In the genomic region with DNA sequence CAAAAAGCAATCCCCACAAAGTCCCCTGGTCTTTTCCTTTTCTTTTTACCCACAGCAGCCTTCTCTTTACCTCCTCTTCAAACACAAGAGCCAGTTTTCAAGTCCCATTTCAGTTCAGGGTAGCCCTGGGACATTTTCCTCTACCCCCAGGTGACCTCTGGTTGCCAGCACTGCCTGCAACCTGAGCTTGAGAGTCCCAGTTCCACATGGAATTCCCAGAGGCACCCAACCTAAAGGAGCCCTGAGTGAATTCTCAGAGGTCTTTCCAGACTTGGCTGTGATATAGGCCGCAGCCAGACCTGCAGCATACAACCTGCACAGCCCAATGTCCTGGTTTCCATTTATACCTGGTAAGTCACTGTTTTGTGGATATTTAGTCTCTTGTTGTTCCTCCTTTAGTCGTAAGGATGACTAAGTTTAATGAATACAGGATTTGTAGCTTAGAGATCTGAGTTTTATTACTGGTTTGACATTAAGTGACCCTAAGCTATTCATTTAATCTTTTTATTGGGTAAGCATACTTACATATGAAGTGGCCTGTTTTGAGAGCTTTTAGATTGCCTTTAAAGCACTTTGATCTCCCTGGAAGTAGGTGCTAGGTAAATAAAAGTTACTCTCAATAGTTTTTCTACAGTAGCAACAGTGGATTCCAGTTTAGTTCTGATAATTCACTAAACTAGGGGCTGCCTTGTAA, we compare ENCODE assay signal across 9 cellular contexts.
A peak's percentile ranks its signal among the peaks of the same experiment; 100 is the strongest.
DNase-seq lines count a peak whose midpoint lies in the region; ATAC-seq and TF ChIP-seq lines count a peak whose summit lies in the region.
"Had no signal": no experiment of that assay in that cellular context is flagged by ENCODE, and none has a peak within 500 bp of the region (broad histone marks: within the 10 kb centered on the region; RNA-seq: fewer than 3 reads in every experiment).

No MANE protein-coding gene starts in this region.

- WGBS in mammary epithelial cell (ENCODE audit: low coverage, missing lambda C conversion rate), result 65% methylated on average over 2 of the region's 2 CpGs
- WGBS in spleen, 5 donors, result 88 to 98% (median 94%) methylated on average over 2 of the region's 2 CpGs

- H3K4me3 ChIP-seq in ACC112 (ENCODE audit: low read depth, low read length), result peak overlapping the region; percentile 5
- no peak overlapping the region for H3K4me3 ChIP-seq in mammary epithelial cell (replicated peaks in 1 of 3; ENCODE audit: insufficient read depth in 1 of 3, low read depth in 2 of 3, low read length in 3 of 3)
- H3K4me3 ChIP-seq in muscle layer of duodenum (ENCODE audit: low read depth in 1 of 2, low read length in 2 of 2), result no peak overlapping the region
- no peak overlapping the region for H3K4me3 ChIP-seq in spleen

- in situ Hi-C loops in mammary epithelial cell (cut with MboI; ENCODE audit: low sequenced_read_pairs in 2 of 2), result no loop called here

- H3K9ac ChIP-seq in mammary epithelial cell (ENCODE audit: insufficient read depth, low read length), result no peak overlapping the region

- ATAC-seq in GM18498 (IDR thresholded peaks at IDR 0.05; ENCODE audit: unreplicated experiment) (no peak), HG02981 (IDR thresholded peaks at IDR 0.05; ENCODE audit: unreplicated experiment) (no peak)
- ATAC-seq: T-helper 17 cell had no signal

- no peaks in the 10 kb centered on the region for H4K20me1 ChIP-seq in mammary epithelial cell (ENCODE audit: insufficient read depth, low read length)

- intact Hi-C loops in mammary epithelial cell (cut with micrococcal nuclease) (no loop called here), spleen (cut with DNase I; ENCODE audit: low total_unique reads) (no loop called here)

- H3K27me3 ChIP-seq in ACC112 (ENCODE audit: insufficient read depth, low read length), result no peaks in the 10 kb centered on the region
- no peaks in the 10 kb centered on the region for H3K27me3 ChIP-seq in mammary epithelial cell (ENCODE audit: insufficient read depth, low read length)
- no peaks in the 10 kb centered on the region for H3K27me3 ChIP-seq in muscle layer of duodenum (ENCODE audit: low read depth, low read length)
- no peaks in the 10 kb centered on the region for H3K27me3 ChIP-seq in spleen (replicated peaks in 1 of 7)

- DNase-seq in LHCN-M2 (ENCODE audit: low read depth), result peak; percentile 62
- DNase-seq in mammary epithelial cell, result peak; percentile 57
- DNase-seq in spleen, result no peak
- no peak for DNase-seq in NCI-H1092 treated with DMSO at 0.1 percent for 48 hours (lab: John Stamatoyannopoulos, UW)
- DNase-seq: T-helper 17 cell had no signal

- TF ChIP-seq CTCF in mammary epithelial cell (conservative IDR thresholded peaks at IDR 0.05 in 1 of 2, IDR thresholded peaks at IDR 0.05 in 1 of 2; ENCODE audit: extremely low read depth in 1 of 2, insufficient read depth in 1 of 2, low read depth in 1 of 2, low read length in 2 of 2) (no peak), spleen (IDR thresholded peaks at IDR 0.05 in 8 of 11, conservative IDR thresholded peaks at IDR 0.05 in 3 of 11) (no peak)

- peak overlapping the region; percentile 9 for H3K4me2 ChIP-seq in mammary epithelial cell (ENCODE audit: insufficient read depth, low read depth, low read length)

- H3K9me3 ChIP-seq in mammary epithelial cell (replicated peaks; ENCODE audit: insufficient read depth, low read length) (no peaks in the 10 kb centered on the region), muscle layer of duodenum (ENCODE audit: control insufficient read depth in 1 of 2, low read length in 2 of 2) (no peaks in the 10 kb centered on the region), spleen (no peaks in the 10 kb centered on the region)

- H2AFZ ChIP-seq in ACC112 (ENCODE audit: low read length, unreplicated experiment), result no peak overlapping the region
- H2AFZ ChIP-seq in mammary epithelial cell (ENCODE audit: low read depth, low read length), result no peak overlapping the region

- BruUV-seq in mammary epithelial cell (replicated peaks; lab: Mats Ljungman, UMichigan), result no TSS peak

- peak overlapping the region; percentile 85 for H3K27ac ChIP-seq in ACC112 (ENCODE audit: low read depth, low read length)
- peak overlapping the region; percentile 49 for H3K27ac ChIP-seq in mammary epithelial cell (ENCODE audit: insufficient read depth, low read depth, low read length)
- H3K27ac ChIP-seq in muscle layer of duodenum (ENCODE audit: low read length), result peak overlapping the region; percentile 56
- H3K27ac ChIP-seq in spleen, result no peak overlapping the region

- H3K36me3 ChIP-seq in ACC112 (ENCODE audit: insufficient read depth, low read length), result no peaks in the 10 kb centered on the region
- H3K36me3 ChIP-seq in mammary epithelial cell (ENCODE audit: insufficient read depth, low read length), result no peaks in the 10 kb centered on the region
- peaks cover 0 to 14% of the 10 kb centered on the region in 2 donors for H3K36me3 ChIP-seq in muscle layer of duodenum (ENCODE audit: control insufficient read depth in 1 of 2, insufficient read depth in 2 of 2, low read length in 2 of 2)
- peaks cover 0 to 56% (median 3%) of the 10 kb centered on the region in 6 donors for H3K36me3 ChIP-seq in spleen

- CTCF ChIA-PET in mammary epithelial cell (lab: Charles Lee; ENCODE audit: low non-redundant PET), result no interaction called here

- no peaks in the 10 kb centered on the region for H3K79me2 ChIP-seq in ACC112 (ENCODE audit: control insufficient read depth, insufficient read depth, low read length, unreplicated experiment)
- no peaks in the 10 kb centered on the region for H3K79me2 ChIP-seq in mammary epithelial cell (ENCODE audit: insufficient read depth, low read length)

- dilution Hi-C loops in mammary epithelial cell (cut with HindIII; ENCODE audit: low sequenced_read_pairs), result no loop called here

- peaks cover 47% of the 10 kb centered on the region for H3K4me1 ChIP-seq in ACC112 (ENCODE audit: control insufficient read depth, insufficient read depth, low read length, unreplicated experiment)
- H3K4me1 ChIP-seq in mammary epithelial cell (ENCODE audit: insufficient read depth, low read length), result peaks cover 23% of the 10 kb centered on the region
- H3K4me1 ChIP-seq in muscle layer of duodenum (ENCODE audit: control insufficient read depth in 1 of 2, insufficient read depth in 2 of 2, low read length in 2 of 2), result peaks cover 28 to 31% of the 10 kb centered on the region in 2 donors
- no peaks in the 10 kb centered on the region for H3K4me1 ChIP-seq in spleen

- TF ChIP-seq POLR2A in spleen (IDR thresholded peaks at IDR 0.05), result no peak

Comparison
In these comparisons a context has a peak if more than half of its experiments do, and no peak if none do; other contexts are left out.
1. H3K27ac ChIP-seq: peak in ACC112 (single experiment), mammary epithelial cell (single experiment) and muscle layer of duodenum (single experiment); none in spleen (0 of 8).
2. DNase-seq: peak in LHCN-M2 (single experiment) and mammary epithelial cell (single experiment); none in spleen (single experiment) and NCI-H1092 treated with DMSO at 0.1 percent for 48 hours (single experiment).